1 cellular context compared by ENCODE assay signal in the genomic region with DNA sequence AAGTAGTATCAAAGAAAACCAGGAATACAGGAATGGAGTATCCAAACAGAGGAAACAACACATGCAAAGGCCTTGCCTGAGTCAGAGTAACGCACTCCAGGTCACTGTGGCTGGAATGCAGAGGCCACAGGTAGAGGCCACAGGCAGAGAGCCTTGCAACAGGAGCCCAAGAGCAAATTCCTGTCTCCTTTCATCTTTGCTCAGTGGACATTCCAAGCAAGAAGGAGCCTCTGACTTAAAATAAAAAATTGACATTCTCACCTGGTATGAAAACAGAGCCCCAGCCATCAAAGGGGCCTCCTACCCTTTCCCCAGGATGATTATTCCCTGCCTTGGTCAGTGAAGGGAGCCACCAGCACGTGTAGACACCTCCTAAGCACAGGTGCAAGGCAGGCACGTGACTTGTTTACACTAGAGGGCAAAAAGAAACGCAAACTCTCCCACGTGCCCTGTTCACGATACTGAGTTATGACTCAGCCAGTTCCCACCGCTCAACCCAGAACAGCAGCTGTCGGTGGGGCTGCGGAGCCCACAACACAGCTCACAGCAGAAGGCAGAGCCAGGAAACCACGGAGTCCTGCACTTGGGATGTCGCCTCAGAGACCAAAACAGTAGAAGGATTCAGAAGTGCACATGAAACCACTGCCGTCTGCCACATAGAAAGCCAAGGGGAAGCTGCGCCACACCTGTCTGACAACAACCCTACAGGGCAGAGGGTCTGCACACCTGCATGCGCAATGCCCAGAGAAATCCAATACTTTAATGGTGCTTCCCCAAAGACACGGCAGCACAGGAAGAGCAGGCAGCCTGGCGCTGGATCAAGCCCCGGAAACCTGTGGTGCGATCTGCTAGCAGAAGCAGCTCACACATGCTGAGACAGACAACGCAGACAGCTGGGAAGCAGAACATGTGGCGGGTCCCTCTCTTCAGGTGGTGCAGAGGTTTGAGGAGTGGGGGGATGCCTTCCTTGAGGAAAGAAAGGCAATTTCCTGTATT.
A peak's percentile ranks its signal among the peaks of the same experiment; 100 is the strongest.
TF ChIP-seq lines count a peak whose summit lies in the region.

No MANE protein-coding gene starts in this region.

TF ChIP-seq in HepG2, 621 proteins besides CTCF, POLR2A, EP300 and RAD21 (continued from another document and continues in another):
- TF ChIP-seq, protein P1, sequence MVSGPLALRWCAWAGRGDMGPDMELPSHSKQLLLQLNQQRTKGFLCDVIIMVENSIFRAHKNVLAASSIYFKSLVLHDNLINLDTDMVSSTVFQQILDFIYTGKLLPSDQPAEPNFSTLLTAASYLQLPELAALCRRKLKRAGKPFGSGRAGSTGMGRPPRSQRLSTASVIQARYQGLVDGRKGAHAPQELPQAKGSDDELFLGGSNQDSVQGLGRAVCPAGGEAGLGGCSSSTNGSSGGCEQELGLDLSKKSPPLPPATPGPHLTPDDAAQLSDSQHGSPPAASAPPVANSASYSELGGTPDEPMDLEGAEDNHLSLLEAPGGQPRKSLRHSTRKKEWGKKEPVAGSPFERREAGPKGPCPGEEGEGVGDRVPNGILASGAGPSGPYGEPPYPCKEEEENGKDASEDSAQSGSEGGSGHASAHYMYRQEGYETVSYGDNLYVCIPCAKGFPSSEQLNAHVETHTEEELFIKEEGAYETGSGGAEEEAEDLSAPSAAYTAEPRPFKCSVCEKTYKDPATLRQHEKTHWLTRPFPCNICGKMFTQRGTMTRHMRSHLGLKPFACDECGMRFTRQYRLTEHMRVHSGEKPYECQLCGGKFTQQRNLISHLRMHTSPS (CRISPR knock-in tag; IDR thresholded peaks at IDR 0.05; ENCODE audit: low read depth), result 0 out of 2 replicates have a peak, but pooled peaks have one; percentile 22
- TF ChIP-seq MIXL1 (CRISPR knock-in tag; IDR thresholded peaks at IDR 0.05) (peak; percentile 4), AGO2 (optimal IDR thresholded peaks at IDR 0.05; ENCODE audit: low read depth, low read length) (peak; percentile 64), HNRNPUL1 (IDR thresholded peaks at IDR 0.05; ENCODE audit: low read depth, low read length) (no peak), SRF (IDR thresholded peaks at IDR 0.05; ENCODE audit: low read depth, low read length) (0 out of 2 replicates have a peak, but pooled peaks have one; percentile 22), FOXC1 (CRISPR knock-in tag; IDR thresholded peaks at IDR 0.05; ENCODE audit: borderline replicate concordance) (peak; percentile 81; the same call in 1 of the 2 replicates), FOSL1 (CRISPR knock-in tag; IDR thresholded peaks at IDR 0.05; ENCODE audit: borderline replicate concordance) (peak; percentile 84; the same call in 1 of the 2 replicates), RELA (CRISPR knock-in tag; IDR thresholded peaks at IDR 0.05) (0 out of 2 replicates have a peak, but pooled peaks have one; percentile 21), NFIC (IDR thresholded peaks at IDR 0.05; ENCODE audit: low read length) (peak; percentile 86), CAMTA2 (CRISPR knock-in tag; IDR thresholded peaks at IDR 0.05; ENCODE audit: borderline replicate concordance) (no peak), ZNF790 (CRISPR knock-in tag; IDR thresholded peaks at IDR 0.05; ENCODE audit: borderline replicate concordance) (no peak), DMAP1 (CRISPR knock-in tag; IDR thresholded peaks at IDR 0.05) (peak; percentile 71), ZNF383 (CRISPR knock-in tag; IDR thresholded peaks at IDR 0.05; ENCODE audit: borderline replicate concordance) (0 out of 2 replicates have a peak, but pooled peaks have one; percentile 55), KDM3A (CRISPR knock-in tag; IDR thresholded peaks at IDR 0.05; ENCODE audit: low read depth) (no peak), ZNF451 (CRISPR knock-in tag; IDR thresholded peaks at IDR 0.05) (peak; percentile 16; the same call in 1 of the 2 replicates), FOXA1 (IDR thresholded peaks at IDR 0.05) (no peak), FOXA1 (CRISPR knock-in tag; IDR thresholded peaks at IDR 0.05) (peak; percentile 74), SNRNP70 (IDR thresholded peaks at IDR 0.05; ENCODE audit: low read depth, low read length) (no peak), SMC3 (IDR thresholded peaks at IDR 0.05; ENCODE audit: low read length) (peak; percentile 46; the same call in 1 of the 2 replicates), ZNF138 (CRISPR knock-in tag; IDR thresholded peaks at IDR 0.05; ENCODE audit: low read depth) (0 out of 2 replicates have a peak, but pooled peaks have one; percentile 11), JUND (CRISPR knock-in tag; IDR thresholded peaks at IDR 0.05) (peak; percentile 93), ZNF879 (CRISPR knock-in tag; IDR thresholded peaks at IDR 0.05) (0 out of 2 replicates have a peak, but pooled peaks have one; percentile 78), ZFP36L2 (CRISPR knock-in tag; IDR thresholded peaks at IDR 0.05) (peak; percentile 17; the same call in 1 of the 2 replicates), SP140L (CRISPR knock-in tag; IDR thresholded peaks at IDR 0.05; ENCODE audit: borderline replicate concordance) (no peak), ZNF382 (CRISPR knock-in tag; IDR thresholded peaks at IDR 0.05; ENCODE audit: borderline replicate concordance) (no peak)
- TF ChIP-seq, protein P2, sequence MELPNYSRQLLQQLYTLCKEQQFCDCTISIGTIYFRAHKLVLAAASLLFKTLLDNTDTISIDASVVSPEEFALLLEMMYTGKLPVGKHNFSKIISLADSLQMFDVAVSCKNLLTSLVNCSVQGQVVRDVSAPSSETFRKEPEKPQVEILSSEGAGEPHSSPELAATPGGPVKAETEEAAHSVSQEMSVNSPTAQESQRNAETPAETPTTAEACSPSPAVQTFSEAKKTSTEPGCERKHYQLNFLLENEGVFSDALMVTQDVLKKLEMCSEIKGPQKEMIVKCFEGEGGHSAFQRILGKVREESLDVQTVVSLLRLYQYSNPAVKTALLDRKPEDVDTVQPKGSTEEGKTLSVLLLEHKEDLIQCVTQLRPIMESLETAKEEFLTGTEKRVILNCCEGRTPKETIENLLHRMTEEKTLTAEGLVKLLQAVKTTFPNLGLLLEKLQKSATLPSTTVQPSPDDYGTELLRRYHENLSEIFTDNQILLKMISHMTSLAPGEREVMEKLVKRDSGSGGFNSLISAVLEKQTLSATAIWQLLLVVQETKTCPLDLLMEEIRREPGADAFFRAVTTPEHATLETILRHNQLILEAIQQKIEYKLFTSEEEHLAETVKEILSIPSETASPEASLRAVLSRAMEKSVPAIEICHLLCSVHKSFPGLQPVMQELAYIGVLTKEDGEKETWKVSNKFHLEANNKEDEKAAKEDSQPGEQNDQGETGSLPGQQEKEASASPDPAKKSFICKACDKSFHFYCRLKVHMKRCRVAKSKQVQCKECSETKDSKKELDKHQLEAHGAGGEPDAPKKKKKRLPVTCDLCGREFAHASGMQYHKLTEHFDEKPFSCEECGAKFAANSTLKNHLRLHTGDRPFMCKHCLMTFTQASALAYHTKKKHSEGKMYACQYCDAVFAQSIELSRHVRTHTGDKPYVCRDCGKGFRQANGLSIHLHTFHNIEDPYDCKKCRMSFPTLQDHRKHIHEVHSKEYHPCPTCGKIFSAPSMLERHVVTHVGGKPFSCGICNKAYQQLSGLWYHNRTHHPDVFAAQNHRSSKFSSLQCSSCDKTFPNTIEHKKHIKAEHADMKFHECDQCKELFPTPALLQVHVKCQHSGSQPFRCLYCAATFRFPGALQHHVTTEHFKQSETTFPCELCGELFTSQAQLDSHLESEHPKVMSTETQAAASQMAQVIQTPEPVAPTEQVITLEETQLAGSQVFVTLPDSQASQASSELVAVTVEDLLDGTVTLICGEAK (IDR thresholded peaks at IDR 0.05), result no peak
- TF ChIP-seq, protein P2 (CRISPR knock-in tag; IDR thresholded peaks at IDR 0.05), result peak; percentile 74; the same call in 1 of the 2 replicates
- TF ChIP-seq, protein P3, sequence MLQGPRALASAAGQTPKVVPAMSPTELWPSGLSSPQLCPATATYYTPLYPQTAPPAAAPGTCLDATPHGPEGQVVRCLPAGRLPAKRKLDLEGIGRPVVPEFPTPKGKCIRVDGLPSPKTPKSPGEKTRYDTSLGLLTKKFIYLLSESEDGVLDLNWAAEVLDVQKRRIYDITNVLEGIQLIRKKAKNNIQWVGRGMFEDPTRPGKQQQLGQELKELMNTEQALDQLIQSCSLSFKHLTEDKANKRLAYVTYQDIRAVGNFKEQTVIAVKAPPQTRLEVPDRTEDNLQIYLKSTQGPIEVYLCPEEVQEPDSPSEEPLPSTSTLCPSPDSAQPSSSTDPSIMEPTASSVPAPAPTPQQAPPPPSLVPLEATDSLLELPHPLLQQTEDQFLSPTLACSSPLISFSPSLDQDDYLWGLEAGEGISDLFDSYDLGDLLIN (CRISPR knock-in tag; IDR thresholded peaks at IDR 0.05; ENCODE audit: borderline replicate concordance), result peak; percentile 42; the same call in 1 of the 2 replicates
- TF ChIP-seq, protein P4, sequence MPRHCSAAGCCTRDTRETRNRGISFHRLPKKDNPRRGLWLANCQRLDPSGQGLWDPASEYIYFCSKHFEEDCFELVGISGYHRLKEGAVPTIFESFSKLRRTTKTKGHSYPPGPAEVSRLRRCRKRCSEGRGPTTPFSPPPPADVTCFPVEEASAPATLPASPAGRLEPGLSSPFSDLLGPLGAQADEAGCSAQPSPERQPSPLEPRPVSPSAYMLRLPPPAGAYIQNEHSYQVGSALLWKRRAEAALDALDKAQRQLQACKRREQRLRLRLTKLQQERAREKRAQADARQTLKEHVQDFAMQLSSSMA (CRISPR knock-in tag; IDR thresholded peaks at IDR 0.05), result peak; percentile 44; the same call in 1 of the 2 replicates
- TF ChIP-seq, protein P5, sequence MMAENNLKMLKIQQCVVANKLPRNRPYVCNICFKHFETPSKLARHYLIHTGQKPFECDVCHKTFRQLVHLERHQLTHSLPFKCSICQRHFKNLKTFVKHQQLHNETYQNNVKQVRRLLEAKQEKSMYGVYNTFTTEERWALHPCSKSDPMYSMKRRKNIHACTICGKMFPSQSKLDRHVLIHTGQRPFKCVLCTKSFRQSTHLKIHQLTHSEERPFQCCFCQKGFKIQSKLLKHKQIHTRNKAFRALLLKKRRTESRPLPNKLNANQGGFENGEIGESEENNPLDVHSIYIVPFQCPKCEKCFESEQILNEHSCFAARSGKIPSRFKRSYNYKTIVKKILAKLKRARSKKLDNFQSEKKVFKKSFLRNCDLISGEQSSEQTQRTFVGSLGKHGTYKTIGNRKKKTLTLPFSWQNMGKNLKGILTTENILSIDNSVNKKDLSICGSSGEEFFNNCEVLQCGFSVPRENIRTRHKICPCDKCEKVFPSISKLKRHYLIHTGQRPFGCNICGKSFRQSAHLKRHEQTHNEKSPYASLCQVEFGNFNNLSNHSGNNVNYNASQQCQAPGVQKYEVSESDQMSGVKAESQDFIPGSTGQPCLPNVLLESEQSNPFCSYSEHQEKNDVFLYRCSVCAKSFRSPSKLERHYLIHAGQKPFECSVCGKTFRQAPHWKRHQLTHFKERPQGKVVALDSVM (CRISPR knock-in tag; IDR thresholded peaks at IDR 0.05), result peak; percentile 96
- TF ChIP-seq, protein P6, sequence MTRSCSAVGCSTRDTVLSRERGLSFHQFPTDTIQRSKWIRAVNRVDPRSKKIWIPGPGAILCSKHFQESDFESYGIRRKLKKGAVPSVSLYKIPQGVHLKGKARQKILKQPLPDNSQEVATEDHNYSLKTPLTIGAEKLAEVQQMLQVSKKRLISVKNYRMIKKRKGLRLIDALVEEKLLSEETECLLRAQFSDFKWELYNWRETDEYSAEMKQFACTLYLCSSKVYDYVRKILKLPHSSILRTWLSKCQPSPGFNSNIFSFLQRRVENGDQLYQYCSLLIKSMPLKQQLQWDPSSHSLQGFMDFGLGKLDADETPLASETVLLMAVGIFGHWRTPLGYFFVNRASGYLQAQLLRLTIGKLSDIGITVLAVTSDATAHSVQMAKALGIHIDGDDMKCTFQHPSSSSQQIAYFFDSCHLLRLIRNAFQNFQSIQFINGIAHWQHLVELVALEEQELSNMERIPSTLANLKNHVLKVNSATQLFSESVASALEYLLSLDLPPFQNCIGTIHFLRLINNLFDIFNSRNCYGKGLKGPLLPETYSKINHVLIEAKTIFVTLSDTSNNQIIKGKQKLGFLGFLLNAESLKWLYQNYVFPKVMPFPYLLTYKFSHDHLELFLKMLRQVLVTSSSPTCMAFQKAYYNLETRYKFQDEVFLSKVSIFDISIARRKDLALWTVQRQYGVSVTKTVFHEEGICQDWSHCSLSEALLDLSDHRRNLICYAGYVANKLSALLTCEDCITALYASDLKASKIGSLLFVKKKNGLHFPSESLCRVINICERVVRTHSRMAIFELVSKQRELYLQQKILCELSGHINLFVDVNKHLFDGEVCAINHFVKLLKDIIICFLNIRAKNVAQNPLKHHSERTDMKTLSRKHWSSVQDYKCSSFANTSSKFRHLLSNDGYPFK (CRISPR knock-in tag; IDR thresholded peaks at IDR 0.05; ENCODE audit: borderline replicate concordance), result peak; percentile 28; the same call in 1 of the 2 replicates
- TF ChIP-seq, protein P7, sequence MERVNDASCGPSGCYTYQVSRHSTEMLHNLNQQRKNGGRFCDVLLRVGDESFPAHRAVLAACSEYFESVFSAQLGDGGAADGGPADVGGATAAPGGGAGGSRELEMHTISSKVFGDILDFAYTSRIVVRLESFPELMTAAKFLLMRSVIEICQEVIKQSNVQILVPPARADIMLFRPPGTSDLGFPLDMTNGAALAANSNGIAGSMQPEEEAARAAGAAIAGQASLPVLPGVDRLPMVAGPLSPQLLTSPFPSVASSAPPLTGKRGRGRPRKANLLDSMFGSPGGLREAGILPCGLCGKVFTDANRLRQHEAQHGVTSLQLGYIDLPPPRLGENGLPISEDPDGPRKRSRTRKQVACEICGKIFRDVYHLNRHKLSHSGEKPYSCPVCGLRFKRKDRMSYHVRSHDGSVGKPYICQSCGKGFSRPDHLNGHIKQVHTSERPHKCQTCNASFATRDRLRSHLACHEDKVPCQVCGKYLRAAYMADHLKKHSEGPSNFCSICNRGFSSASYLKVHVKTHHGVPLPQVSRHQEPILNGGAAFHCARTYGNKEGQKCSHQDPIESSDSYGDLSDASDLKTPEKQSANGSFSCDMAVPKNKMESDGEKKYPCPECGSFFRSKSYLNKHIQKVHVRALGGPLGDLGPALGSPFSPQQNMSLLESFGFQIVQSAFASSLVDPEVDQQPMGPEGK (CRISPR knock-in tag; IDR thresholded peaks at IDR 0.05), result peak; percentile 78
